8 cellular contexts compared by ENCODE assay signal in the genomic region with DNA sequence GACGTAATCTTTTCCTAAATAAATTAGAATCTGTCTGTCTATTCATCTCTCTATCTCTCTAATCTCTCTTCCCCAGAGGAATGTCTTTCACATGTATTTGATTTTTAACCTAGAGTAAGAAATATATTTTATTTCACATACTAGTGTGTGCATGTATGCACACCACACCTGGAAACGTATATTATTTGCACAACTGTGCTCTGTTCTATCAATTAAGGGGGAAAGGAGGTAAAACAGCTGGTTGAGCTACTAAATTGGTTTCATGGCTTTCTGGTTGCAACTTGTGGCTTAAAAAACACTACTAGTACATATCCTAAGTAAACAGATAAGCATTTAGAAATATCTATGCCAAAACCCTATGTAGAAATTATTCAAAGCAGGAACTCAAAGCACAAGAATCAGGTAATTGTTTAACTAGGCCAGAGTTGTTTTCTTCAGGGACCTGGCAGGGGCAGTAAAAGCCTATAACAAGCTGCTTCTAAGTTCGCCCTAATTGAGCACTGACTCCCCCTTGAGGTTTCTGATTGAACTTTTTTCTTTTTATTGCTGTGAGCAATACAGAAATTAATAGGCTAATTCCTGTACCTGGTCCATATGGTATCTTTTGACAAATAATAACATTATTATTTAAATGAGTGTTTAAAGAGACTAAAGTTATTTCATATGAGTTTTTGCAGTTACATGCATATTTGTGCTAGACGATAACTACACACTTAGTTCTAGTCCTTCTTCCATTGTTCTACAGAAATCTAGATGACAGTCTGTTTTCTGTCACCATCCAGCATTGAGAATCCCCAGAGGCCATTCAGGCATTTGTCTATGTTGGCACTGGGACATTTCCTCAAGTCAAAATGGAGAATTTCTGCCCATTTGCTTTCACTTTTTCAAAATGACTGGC.
DNase-seq lines count a peak whose midpoint lies in the region; ATAC-seq and TF ChIP-seq lines count a peak whose summit lies in the region.

No MANE protein-coding gene starts in this region.

- peak; percentile 68 for TF ChIP-seq CTCF in cardiac fibroblast (IDR thresholded peaks at IDR 0.05; ENCODE audit: low read depth, low read length)

- DNase-seq in ELF-1 (ENCODE audit: low read depth, low spot score), result peak; percentile 6
- peak; percentile 90 for DNase-seq in NCI-H526 treated with DMSO at 0.1 percent for 48 hours (lab: John Stamatoyannopoulos, UW)
- DNase-seq in cardiac fibroblast (ENCODE audit: low read depth in 2 of 2), result peak; percentile 41 to 70
- peak; percentile 42 to 47 for DNase-seq in lung microvascular endothelial cell (ENCODE audit: low read depth in 2 of 2)
- no peak for DNase-seq in activated CD4-positive, alpha-beta T cell treated with anti-CD3 and anti-CD28 coated beads for 48 hours
- no peak for DNase-seq in occipital lobe (lab: John Stamatoyannopoulos, UW)

- ATAC-seq in GM21390 (IDR thresholded peaks at IDR 0.05; ENCODE audit: unreplicated experiment), result peak; percentile 89
- ATAC-seq in HG03558 (IDR thresholded peaks at IDR 0.05; ENCODE audit: extremely low read depth, unreplicated experiment), result peak; percentile 91

- H3K4me3 ChIP-seq in cardiac fibroblast (replicated peaks in 1 of 2; ENCODE audit: low read depth in 2 of 2, low read length in 2 of 2), result no peak overlapping the region

Comparison
In these comparisons a context has a peak if more than half of its experiments do, and no peak if none do; other contexts are left out.
1. DNase-seq: peak in ELF-1 (single experiment), NCI-H526 treated with DMSO at 0.1 percent for 48 hours (single experiment), cardiac fibroblast (2 of 2) and lung microvascular endothelial cell (2 of 2); none in activated CD4-positive, alpha-beta T cell treated with anti-CD3 and anti-CD28 coated beads for 48 hours (single experiment) and occipital lobe (single experiment).